12 cellular contexts compared by ENCODE assay signal in the genomic region with DNA sequence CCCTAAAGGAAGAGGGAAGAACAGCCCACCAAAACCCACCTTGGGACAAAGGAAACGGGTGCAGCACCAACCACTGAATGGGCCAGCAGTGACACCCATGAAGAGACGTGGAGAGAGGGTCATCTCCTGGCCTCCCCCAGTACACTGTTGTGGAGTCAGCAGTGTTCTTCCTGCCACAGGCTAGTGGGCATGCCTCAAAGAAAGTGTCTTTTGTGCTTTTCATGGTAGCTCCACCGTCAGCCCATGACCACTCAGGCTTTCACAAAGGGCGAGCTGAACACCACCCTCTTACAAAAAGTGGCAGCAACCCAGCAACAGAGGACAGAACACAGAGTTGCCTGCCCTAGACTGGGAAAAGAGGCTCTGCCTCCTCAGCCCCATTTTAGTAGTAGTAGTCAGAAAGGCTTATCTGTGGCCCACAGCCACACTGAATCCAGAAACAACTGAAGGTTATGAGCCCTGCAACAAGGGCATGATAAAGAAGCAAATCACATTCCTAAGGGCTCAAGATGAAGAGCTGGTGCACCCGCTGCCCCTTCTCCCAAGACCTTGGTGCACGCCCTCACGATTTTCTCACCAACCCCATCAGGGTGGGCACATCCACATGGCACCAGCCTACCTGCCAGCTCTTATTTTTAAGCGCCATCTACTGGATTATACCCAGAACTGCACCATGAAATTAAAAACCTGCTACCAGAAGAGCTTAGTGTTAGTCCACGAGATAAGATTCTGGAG. TPM values are rescaled to one million over a fixed set of nuclear protein-coding genes. Genes with fewer than 3 reads are reported as not detected.
DNase-seq lines count a peak whose midpoint lies in the region; ATAC-seq and TF ChIP-seq lines count a peak whose summit lies in the region.
"Had no signal": no experiment of that assay in that cellular context is flagged by ENCODE, and none has a peak within 500 bp of the region (broad histone marks: within the 10 kb centered on the region; RNA-seq: fewer than 3 reads in every experiment).

No MANE protein-coding gene starts in this region.

- H3K9me2 ChIP-seq in OCI-LY1 (ENCODE audit: low read depth, low read length): no peaks in the 10 kb centered on the region

- no peaks in the 10 kb centered on the region for H3K79me2 ChIP-seq in OCI-LY1 (ENCODE audit: insufficient read depth, low read length)

- intact Hi-C loops in activated CD8-positive, alpha-beta T cell treated with anti-CD3 and anti-CD28 coated beads for 36 hours (cut with micrococcal nuclease): no loop called here

- CTCF ChIA-PET in activated CD8-positive, alpha-beta T cell treated with anti-CD3 and anti-CD28 coated beads for 36 hours (lab: Charles Lee): interaction anchor here (0.7 to 2.2 kb wide), 7 partner anchors 10 to 77 kb away, joined by 3 to 12 read pairs (median 3); no protein-coding TSS in a partner anchor
- CTCF ChIA-PET in activated CD8-positive, alpha-beta T cell treated with anti-CD3 and anti-CD28 coated beads, Interleukin-2, amount 10 ng/mL, durations not matched to agents 7 days and 5 days (lab: Charles Lee): interaction anchor here (0.7 to 1.9 kb wide), 7 partner anchors 10 to 40 kb away, joined by 3 to 8 read pairs (median 4); no protein-coding TSS in a partner anchor

- H3K9me3 ChIP-seq in OCI-LY1 (ENCODE audit: low read length): no peaks in the 10 kb centered on the region

- no peak for TF ChIP-seq POLR2A in erythroblast (IDR thresholded peaks at IDR 0.05; ENCODE audit: low read length)

- no peak overlapping the region for H3K27ac ChIP-seq in OCI-LY1 (ENCODE audit: low read depth, low read length, poor library complexity, severe bottlenecking)

- POLR2A ChIA-PET in activated CD8-positive, alpha-beta T cell treated with anti-CD3 and anti-CD28 coated beads for 36 hours (lab: Charles Lee): interaction anchor here (0.6 kb wide), 1 partner anchor 1109 kb away, joined by 4 read pairs; no protein-coding TSS in a partner anchor
- POLR2A ChIA-PET in activated CD8-positive, alpha-beta T cell treated with anti-CD3 and anti-CD28 coated beads, Interleukin-2, amount 10 ng/mL, durations not matched to agents 7 days and 5 days (lab: Charles Lee): no interaction called here

- no peak for DNase-seq in activated CD8-positive, alpha-beta T cell treated with anti-CD3 and anti-CD28 coated beads for 36 hours
- DNase-seq in activated CD8-positive, alpha-beta T cell treated with anti-CD3 and anti-CD28 coated beads, Interleukin-2, amount 10 ng/mL, durations not matched to agents 7 days and 5 days: no peak
- peak; percentile 33 to 55 for DNase-seq in erythroblast (lab: John Stamatoyannopoulos, UW)
- DNase-seq in stimulated activated naive B cell treated with anti-CD40 and anti-IgM and Interleukin-4, amounts not matched to agents 10 μg/mL and 1 μg/mL and 100 μg/mL, for 72 hours: no peak
- DNase-seq in stimulated activated CD8-positive, alpha-beta memory T cell treated with anti-CD3 and anti-CD28 coated beads, Interleukin-4, amount 100 ng/mL, for 48 hours: no peak
- no peak for DNase-seq in central memory CD4-positive, alpha-beta T cell
- no peak for DNase-seq in NCI-H2029 (lab: John Stamatoyannopoulos, UW)
- DNase-seq: activated CD8-positive, alpha-beta memory T cell treated with anti-CD3 and anti-CD28 coated beads, Interleukin-2, amount 50 U/mL, for 48 hours; KG1; NCI-H510A had no signal

- peak; percentile 36 for TF ChIP-seq CTCF in activated CD8-positive, alpha-beta T cell treated with anti-CD3 and anti-CD28 coated beads for 36 hours (IDR thresholded peaks at IDR 0.05)
- peak; percentile 39 for TF ChIP-seq CTCF in OCI-LY1 (IDR thresholded peaks at IDR 0.05; ENCODE audit: low read length)

- H3F3A ChIP-seq in OCI-LY1 (ENCODE audit: insufficient read depth, low read length): no peaks in the 10 kb centered on the region

- no peak overlapping the region for H3K4me3 ChIP-seq in OCI-LY1 (ENCODE audit: low read depth, low read length, poor library complexity, severe bottlenecking)

- no peak overlapping the region for H2AFZ ChIP-seq in OCI-LY1 (ENCODE audit: low read length)

- H3K36me3 Mint-ChIP-seq in activated CD8-positive, alpha-beta T cell treated with anti-CD3 and anti-CD28 coated beads for 36 hours (ENCODE audit: low read depth): peaks cover 8% of the 10 kb centered on the region
- H3K36me3 Mint-ChIP-seq in activated CD8-positive, alpha-beta T cell treated with anti-CD3 and anti-CD28 coated beads, Interleukin-2, amount 10 ng/mL, durations not matched to agents 7 days and 5 days (ENCODE audit: low read depth): peaks cover 29% of the 10 kb centered on the region
- peaks cover 32 to 62% of the 10 kb centered on the region in 2 donors for H3K36me3 Mint-ChIP-seq in stimulated activated naive B cell treated with anti-CD40 and anti-IgM and Interleukin-4, amounts not matched to agents 10 μg/mL and 1 μg/mL and 100 μg/mL, for 72 hours

- no peak overlapping the region for H3K27ac Mint-ChIP-seq in activated CD8-positive, alpha-beta T cell treated with anti-CD3 and anti-CD28 coated beads for 36 hours
- H3K27ac Mint-ChIP-seq in activated CD8-positive, alpha-beta T cell treated with anti-CD3 and anti-CD28 coated beads, Interleukin-2, amount 10 ng/mL, durations not matched to agents 7 days and 5 days: no peak overlapping the region
- peak overlapping the region; percentile 21 for H3K27ac Mint-ChIP-seq in stimulated activated naive B cell treated with anti-CD40 and anti-IgM and Interleukin-4, amounts not matched to agents 10 μg/mL and 1 μg/mL and 100 μg/mL, for 72 hours
- H3K27ac Mint-ChIP-seq: T-helper 1 cell treated with Interleukin-12 subunit alpha and Interleukin-12 subunit beta and Interleukin-4 antibody, amounts not matched to agents 30 μg/mL and 1 μg/mL, for 36 hours had no signal

- H3K27me3 Mint-ChIP-seq in activated CD8-positive, alpha-beta T cell treated with anti-CD3 and anti-CD28 coated beads for 36 hours: no peaks in the 10 kb centered on the region
- no peaks in the 10 kb centered on the region for H3K27me3 Mint-ChIP-seq in activated CD8-positive, alpha-beta T cell treated with anti-CD3 and anti-CD28 coated beads, Interleukin-2, amount 10 ng/mL, durations not matched to agents 7 days and 5 days (ENCODE audit: low read depth)
- no peaks in the 10 kb centered on the region for H3K27me3 Mint-ChIP-seq in stimulated activated naive B cell treated with anti-CD40 and anti-IgM and Interleukin-4, amounts not matched to agents 10 μg/mL and 1 μg/mL and 100 μg/mL, for 72 hours

- no peak overlapping the region for H3K9ac ChIP-seq in OCI-LY1 (ENCODE audit: low read length)

- H3K27me3 ChIP-seq in OCI-LY1 (ENCODE audit: insufficient read depth, low read length): no peaks in the 10 kb centered on the region

- peaks cover 21% of the 10 kb centered on the region for H3K4me1 Mint-ChIP-seq in activated CD8-positive, alpha-beta T cell treated with anti-CD3 and anti-CD28 coated beads for 36 hours (ENCODE audit: low read depth)
- H3K4me1 Mint-ChIP-seq in activated CD8-positive, alpha-beta T cell treated with anti-CD3 and anti-CD28 coated beads, Interleukin-2, amount 10 ng/mL, durations not matched to agents 7 days and 5 days (ENCODE audit: low read depth): peaks cover 9% of the 10 kb centered on the region
- H3K4me1 Mint-ChIP-seq in stimulated activated naive B cell treated with anti-CD40 and anti-IgM and Interleukin-4, amounts not matched to agents 10 μg/mL and 1 μg/mL and 100 μg/mL, for 72 hours: peaks cover 27 to 63% of the 10 kb centered on the region in 2 donors

- H3K4me3 Mint-ChIP-seq in activated CD8-positive, alpha-beta T cell treated with anti-CD3 and anti-CD28 coated beads for 36 hours: no peak overlapping the region
- no peak overlapping the region for H3K4me3 Mint-ChIP-seq in activated CD8-positive, alpha-beta T cell treated with anti-CD3 and anti-CD28 coated beads, Interleukin-2, amount 10 ng/mL, durations not matched to agents 7 days and 5 days
- no peak overlapping the region for H3K4me3 Mint-ChIP-seq in stimulated activated naive B cell treated with anti-CD40 and anti-IgM and Interleukin-4, amounts not matched to agents 10 μg/mL and 1 μg/mL and 100 μg/mL, for 72 hours
- H3K4me3 Mint-ChIP-seq: T-helper 1 cell treated with Interleukin-12 subunit alpha and Interleukin-12 subunit beta and Interleukin-4 antibody, amounts not matched to agents 30 μg/mL and 1 μg/mL, for 36 hours had no signal

- no peak overlapping the region for H3K4me2 ChIP-seq in OCI-LY1 (ENCODE audit: low read length)

- peaks cover 7% of the 10 kb centered on the region for H3K4me1 ChIP-seq in OCI-LY1 (ENCODE audit: insufficient read depth, low read length, severe bottlenecking)

- no peaks in the 10 kb centered on the region for H4K20me1 ChIP-seq in OCI-LY1 (ENCODE audit: insufficient read depth, low read length)

- no peak for ATAC-seq in activated CD8-positive, alpha-beta T cell treated with anti-CD3 and anti-CD28 coated beads for 36 hours
- ATAC-seq in activated CD8-positive, alpha-beta T cell treated with anti-CD3 and anti-CD28 coated beads, Interleukin-2, amount 10 ng/mL, durations not matched to agents 7 days and 5 days: no peak
- ATAC-seq in stimulated activated naive B cell treated with anti-CD40 and anti-IgM and Interleukin-4, amounts not matched to agents 10 μg/mL and 1 μg/mL and 100 μg/mL, for 72 hours (replicated peaks): no peak

- H3K9me3 Mint-ChIP-seq in activated CD8-positive, alpha-beta T cell treated with anti-CD3 and anti-CD28 coated beads for 36 hours: peaks cover 6% of the 10 kb centered on the region
- H3K9me3 Mint-ChIP-seq in activated CD8-positive, alpha-beta T cell treated with anti-CD3 and anti-CD28 coated beads, Interleukin-2, amount 10 ng/mL, durations not matched to agents 7 days and 5 days (ENCODE audit: insufficient read depth): no peaks in the 10 kb centered on the region
- peaks cover 8 to 14% of the 10 kb centered on the region in 2 donors for H3K9me3 Mint-ChIP-seq in stimulated activated naive B cell treated with anti-CD40 and anti-IgM and Interleukin-4, amounts not matched to agents 10 μg/mL and 1 μg/mL and 100 μg/mL, for 72 hours

- no peaks in the 10 kb centered on the region for H3K36me3 ChIP-seq in OCI-LY1 (ENCODE audit: insufficient read depth, low read length)

RNA-seq across cellular contexts. Expression of a gene that starts 53.1 kb away (rescaled TPM):
- total RNA-seq in activated CD8-positive, alpha-beta T cell treated with anti-CD3 and anti-CD28 coated beads for 36 hours: 10 to 100 TPM; 12.5 to 13.1 TPM
- total RNA-seq in activated CD8-positive, alpha-beta T cell treated with anti-CD3 and anti-CD28 coated beads, Interleukin-2, amount 10 ng/mL, durations not matched to agents 7 days and 5 days: 10 to 100 TPM; 12.2 to 16.1 TPM

Comparison
In these comparisons a context has a peak if more than half of its experiments do, and no peak if none do; other contexts are left out.
1. DNase-seq: peak in erythroblast (2 of 2); none in activated CD8-positive, alpha-beta T cell treated with anti-CD3 and anti-CD28 coated beads for 36 hours (single experiment), activated CD8-positive, alpha-beta T cell treated with anti-CD3 and anti-CD28 coated beads, Interleukin-2, amount 10 ng/mL, durations not matched to agents 7 days and 5 days (single experiment), stimulated activated naive B cell treated with anti-CD40 and anti-IgM and Interleukin-4, amounts not matched to agents 10 μg/mL and 1 μg/mL and 100 μg/mL, for 72 hours (single experiment), stimulated activated CD8-positive, alpha-beta memory T cell treated with anti-CD3 and anti-CD28 coated beads, Interleukin-4, amount 100 ng/mL, for 48 hours (single experiment), central memory CD4-positive, alpha-beta T cell (single experiment) and NCI-H2029 (single experiment).